ENCODE assay signal across 8 cellular contexts in genomic region chr10:133356953-133357292, GRCh38. TPM values are rescaled to one million over a fixed set of nuclear protein-coding genes. Genes with fewer than 3 reads are reported as not detected.
DNase-seq lines count a peak whose midpoint lies in the region; ATAC-seq and TF ChIP-seq lines count a peak whose summit lies in the region.

No MANE protein-coding gene starts in this region.

- TF ChIP-seq POLR2A in prostate gland (IDR thresholded peaks at IDR 0.05), result no peak

- in situ Hi-C loops in Panc1 (cut with HindIII; ENCODE audit: low pct_unique_long_range_greater_than_20kb, low sequenced_read_pairs), result no loop called here

- WGBS in prostate gland, result 49% methylated on average over 16 of the region's 17 CpGs

- H3K27ac ChIP-seq in Panc1 (ENCODE audit: low read length) (peak overlapping the region; percentile 71; the same call in 1 of the 2 replicates), prostate gland (no peak overlapping the region)

- H3K36me3 ChIP-seq in Panc1 (ENCODE audit: control insufficient read depth, insufficient read depth, low read length) (no peaks in the 10 kb centered on the region), prostate gland (no peaks in the 10 kb centered on the region)

- CTCF ChIA-PET in Panc1 (lab: Charles Lee), result no interaction called here

- H3K4me3 ChIP-seq in GM08714 (ENCODE audit: low read length) (peak overlapping the region; percentile 62; the same call in 1 of the 2 replicates), Panc1 (ENCODE audit: low read depth in 2 of 2, low read length in 2 of 2) (peak overlapping the region; percentile 59 to 72), fibroblast of mammary gland (ENCODE audit: control insufficient read depth, low read depth, low read length) (peak overlapping the region; percentile 34), prostate gland (peak overlapping the region; percentile 35 to 37)

- DNase-seq in Panc1 (ENCODE audit: low read depth, low spot score) (no peak), fibroblast of mammary gland (ENCODE audit: low read depth) (no peak), prostate gland (ENCODE audit: low spot score) (no peak), hippocampal formation (lab: John Stamatoyannopoulos, UW) (no peak), DMS153 treated with DMSO at 0.1 percent for 48 hours (lab: John Stamatoyannopoulos, UW; ENCODE audit: unreplicated experiment) (no peak)

- ATAC-seq in Panc1 (peak; percentile 36), GM19463 (IDR thresholded peaks at IDR 0.05; ENCODE audit: unreplicated experiment) (no peak), HG03039 (IDR thresholded peaks at IDR 0.05; ENCODE audit: unreplicated experiment) (no peak)

- no peaks in the 10 kb centered on the region for H3K9me3 ChIP-seq in Panc1 (ENCODE audit: control insufficient read depth, insufficient read depth, low read depth, low read length)
- no peaks in the 10 kb centered on the region for H3K9me3 ChIP-seq in prostate gland

- TF ChIP-seq CTCF in Panc1 (IDR thresholded peaks at IDR 0.05) (no peak), fibroblast of mammary gland (conservative IDR thresholded peaks at IDR 0.05; ENCODE audit: control insufficient read depth, insufficient read depth, low read depth, low read length) (no peak), prostate gland (IDR thresholded peaks at IDR 0.05) (no peak)

- H3K4me1 ChIP-seq in Panc1 (ENCODE audit: control insufficient read depth, insufficient read depth, low read length) (no peaks in the 10 kb centered on the region; the same call in 1 of the 2 replicates), prostate gland (replicated peaks) (peaks cover 6% of the 10 kb centered on the region)

- POLR2A ChIA-PET in Panc1 (lab: Charles Lee), result no interaction called here

- no TSS peak for BruUV-seq in Panc1 (replicated peaks; lab: Mats Ljungman, UMichigan)

- H3K27me3 ChIP-seq in Panc1 (ENCODE audit: control insufficient read depth, insufficient read depth, low read length) (no peaks in the 10 kb centered on the region), prostate gland (replicated peaks; ENCODE audit: insufficient read depth) (no peaks in the 10 kb centered on the region)

- intact Hi-C loops in Panc1 (cut with micrococcal nuclease; ENCODE audit: unreplicated experiment) (no loop called here), prostate gland (cut with DNase I) (no loop called here)

RNA-seq across cellular contexts. Expression of gene FUOM, which starts 0.9 kb away (rescaled TPM):
- total RNA-seq in Panc1 (2021; ENCODE audit: unreplicated experiment) (39.6 TPM), prostate gland (10 to 100 TPM in 1 of 2 donors, 1 to 10 TPM in 1; 8.7 to 11.4 TPM)
- polyA plus RNA-seq in Panc1 (2012; ENCODE audit: insufficient read length), result 43.2 TPM

RNA-seq across cellular contexts. Expression of gene PRAP1, which starts 9.8 kb away (rescaled TPM):
- total RNA-seq in Panc1 (2021; ENCODE audit: unreplicated experiment), result 0.21 TPM
- polyA plus RNA-seq in Panc1 (2012; ENCODE audit: insufficient read length), result not detected
- total RNA-seq in prostate gland, result 1 to 10 TPM in 1 of 2 donors, not detected in 1; 6.6 TPM

RNA-seq across cellular contexts. Expression of gene ECHS1, which starts 16.2 kb away (rescaled TPM):
- total RNA-seq in Panc1 (2021; ENCODE audit: unreplicated experiment), result 165 TPM
- polyA plus RNA-seq in Panc1 (2012; ENCODE audit: insufficient read length), result 226 TPM
- 100 to 1,000 TPM; 112 to 126 TPM for total RNA-seq in prostate gland

RNA-seq across cellular contexts. Expression of gene CALY, which starts 20.2 kb away (rescaled TPM):
- total RNA-seq in Panc1 (2021; ENCODE audit: unreplicated experiment) (1.9 TPM), prostate gland (1 to 10 TPM in 1 of 2 donors, not detected in 1; 9.4 TPM)
- polyA plus RNA-seq in Panc1 (2012; ENCODE audit: insufficient read length), result 8.0 TPM

RNA-seq across cellular contexts. Expression of gene PAOX, which starts 22.1 kb away (rescaled TPM):
- total RNA-seq in Panc1 (2021; ENCODE audit: unreplicated experiment) (9.3 TPM), prostate gland (10 to 100 TPM; 17.5 to 20.2 TPM)
- 11.0 TPM for polyA plus RNA-seq in Panc1 (2012; ENCODE audit: insufficient read length)
